Comparison of ENCODE assay signal across 8 cellular contexts in genomic region chr12:130838284-130838950, GRCh38. TPM values are rescaled to one million over a fixed set of nuclear protein-coding genes. Genes with fewer than 3 reads are reported as not detected.
A peak's percentile ranks its signal among the peaks of the same experiment; 100 is the strongest.
DNase-seq lines count a peak whose midpoint lies in the region; ATAC-seq and TF ChIP-seq lines count a peak whose summit lies in the region.

No MANE protein-coding gene starts in this region.

- peak overlapping the region; percentile 72 for H3K4me3 ChIP-seq in BLaER1
- H3K4me3 ChIP-seq in coronary artery: peak overlapping the region; percentile 99
- H3K4me3 ChIP-seq in lower lobe of right lung: peak overlapping the region; percentile 84
- H3K4me3 ChIP-seq in thymus (ENCODE audit: low read length): peak overlapping the region; percentile 94

- H3K27ac ChIP-seq in BLaER1 (peak overlapping the region; percentile 53; the same call in 1 of the 2 replicates), coronary artery (peak overlapping the region; percentile 78 to 90), lower lobe of right lung (peak overlapping the region; percentile 79), thymus (ENCODE audit: low read depth) (no peak overlapping the region)

- H3K9ac ChIP-seq in BLaER1: peak overlapping the region; percentile 76

- H3K4me2 ChIP-seq in BLaER1: peak overlapping the region; percentile 99

- no peaks in the 10 kb centered on the region for H3K27me3 ChIP-seq in BLaER1
- no peaks in the 10 kb centered on the region for H3K27me3 ChIP-seq in lower lobe of right lung (ENCODE audit: low read depth)
- no peaks in the 10 kb centered on the region for H3K27me3 ChIP-seq in thymus (ENCODE audit: control insufficient read depth, insufficient read depth)

- TF ChIP-seq CTCF in coronary artery (IDR thresholded peaks at IDR 0.05): no peak
- no peak for TF ChIP-seq CTCF in lower lobe of right lung (IDR thresholded peaks at IDR 0.05)

- H3K9me3 ChIP-seq in BLaER1 (no peaks in the 10 kb centered on the region), lower lobe of right lung (no peaks in the 10 kb centered on the region), thymus (ENCODE audit: control insufficient read depth) (no peaks in the 10 kb centered on the region)

- DNase-seq in SW480 (ENCODE audit: low spot score) (peak; percentile 47), coronary artery (ENCODE audit: low spot score) (no peak), lower lobe of right lung (peak; percentile 62), 8988T (no peak)

- H3K36me3 ChIP-seq in BLaER1 (peaks cover 7% of the 10 kb centered on the region; the same call in 1 of the 2 replicates), lower lobe of right lung (no peaks in the 10 kb centered on the region), thymus (ENCODE audit: control insufficient read depth, insufficient read depth) (no peaks in the 10 kb centered on the region)

- peaks cover 36% of the 10 kb centered on the region for H3K4me1 ChIP-seq in BLaER1
- H3K4me1 ChIP-seq in lower lobe of right lung: peaks cover 27% of the 10 kb centered on the region
- H3K4me1 ChIP-seq in thymus (ENCODE audit: control insufficient read depth, insufficient read depth, low read length): peaks cover 3% of the 10 kb centered on the region

- WGBS in thymus: 21% methylated on average over 38 of the region's 38 CpGs

- ATAC-seq in GM19395 (IDR thresholded peaks at IDR 0.05; ENCODE audit: unreplicated experiment) (peak; percentile 41), HG03571 (IDR thresholded peaks at IDR 0.05; ENCODE audit: unreplicated experiment) (peak; percentile 28), lower lobe of right lung (peak; percentile 63 to 78)

- peaks cover 45% of the 10 kb centered on the region for H4K20me1 ChIP-seq in BLaER1

- intact Hi-C loops in lower lobe of right lung (cut with DNase I): no loop called here

RNA-seq across cellular contexts. Expression of gene STX2, which starts 0.6 kb away (rescaled TPM):
- total RNA-seq in lower lobe of right lung: 24.6 TPM
- 18.3 TPM for polyA plus RNA-seq in thymus

RNA-seq across cellular contexts. Expression of gene RAN, which starts 33.4 kb away (rescaled TPM):
- 300 TPM for total RNA-seq in lower lobe of right lung
- 295 TPM for polyA plus RNA-seq in thymus

Comparison
In these comparisons a context has a peak if more than half of its experiments do, and no peak if none do; other contexts are left out.
1. DNase-seq: peak in SW480 (single experiment) and lower lobe of right lung (single experiment); none in coronary artery (single experiment) and 8988T (single experiment).
2. Peak in every context shown above with its lines, with median percentiles within 50 percentile points of each other: H3K4me3 ChIP-seq and ATAC-seq.